Comparison of ENCODE assay signal across 14 cellular contexts in the genomic region with DNA sequence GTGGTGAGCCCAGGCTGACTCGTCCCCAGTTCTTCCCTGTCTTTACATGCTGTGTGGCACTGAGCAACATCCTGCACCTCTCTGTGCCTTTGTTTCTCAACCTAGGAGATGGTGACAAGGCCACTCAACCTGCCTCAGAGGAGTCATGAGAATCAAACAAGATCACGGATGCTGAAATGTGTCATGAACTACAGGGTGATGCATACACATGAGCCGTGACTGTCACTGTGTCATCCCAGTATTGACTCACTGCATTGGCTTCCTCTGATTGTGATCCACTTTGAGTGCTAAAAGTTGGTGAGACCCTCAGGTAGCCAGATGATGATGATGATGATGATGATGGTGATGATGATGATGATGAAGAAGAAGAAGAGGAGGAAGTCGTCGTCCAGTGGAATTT. TPM values are rescaled to one million over a fixed set of nuclear protein-coding genes. Genes with fewer than 3 reads are reported as not detected.
DNase-seq lines count a peak whose midpoint lies in the region; ATAC-seq and TF ChIP-seq lines count a peak whose summit lies in the region.
"Had no signal": no experiment of that assay in that cellular context is flagged by ENCODE, and none has a peak within 500 bp of the region (broad histone marks: within the 10 kb centered on the region; RNA-seq: fewer than 3 reads in every experiment).

No MANE protein-coding gene starts in this region.

- H4K20me1 ChIP-seq in osteoblast (ENCODE audit: insufficient read depth, low read length), result no peaks in the 10 kb centered on the region

- no peak for DNase-seq in CD4-positive, alpha-beta memory T cell
- DNase-seq in activated CD4-positive, alpha-beta memory T cell treated with anti-CD3 and anti-CD28 coated beads, Interleukin-2, amount 10 ng/mL, durations not matched to agents 7 days and 5 days, result peak; percentile 41
- peak in 1 of 9 donors; percentile 24 for DNase-seq in naive thymus-derived CD4-positive, alpha-beta T cell
- no peak for DNase-seq in SIG-M5 (lab: John Stamatoyannopoulos, UW)
- no peak for DNase-seq in osteoblast (ENCODE audit: insufficient read length, low spot score, missing footprints)
- DNase-seq in HEK293T (ENCODE audit: extremely low spot score), result no peak
- DNase-seq in Caco-2, result no peak
- DNase-seq: HCEC 1CT, NCI-H1105 treated with DMSO at 0.1 percent for 48 hours, NCI-H748 treated with DMSO at 0.1 percent for 48 hours, retina had no signal

- H2AFZ ChIP-seq in osteoblast (ENCODE audit: low read length), result no peak overlapping the region

- no peaks in the 10 kb centered on the region for H3K27me3 ChIP-seq in CD4-positive, alpha-beta memory T cell (ENCODE audit: insufficient read depth, low read length)
- no peaks in the 10 kb centered on the region for H3K27me3 ChIP-seq in naive thymus-derived CD4-positive, alpha-beta T cell (ENCODE audit: control insufficient read depth in 2 of 2, insufficient read depth in 2 of 2, low read length in 2 of 2)
- H3K27me3 ChIP-seq in osteoblast (ENCODE audit: insufficient read depth, low read length), result no peaks in the 10 kb centered on the region
- no peaks in the 10 kb centered on the region; the same call in 1 of the 2 replicates for H3K27me3 ChIP-seq in Caco-2 (replicated peaks; ENCODE audit: control insufficient read depth, insufficient read depth, low read length)

- peak overlapping the region in 5 of 8 donors; percentile 17 to 86 (median 71) for H3K4me3 Mint-ChIP-seq in CD4-positive, alpha-beta memory T cell
- peak overlapping the region; percentile 22 for H3K4me3 Mint-ChIP-seq in activated CD4-positive, alpha-beta memory T cell treated with anti-CD3 and anti-CD28 coated beads, Interleukin-2, amount 10 ng/mL, durations not matched to agents 7 days and 5 days
- H3K4me3 Mint-ChIP-seq in naive thymus-derived CD4-positive, alpha-beta T cell, result peak overlapping the region in 2 of 10 donors; percentile 43 to 61
- no peak overlapping the region for H3K4me3 Mint-ChIP-seq in Caco-2 (ENCODE audit: unreplicated experiment)

- peaks cover 16% of the 10 kb centered on the region for H3K4me1 ChIP-seq in CD4-positive, alpha-beta memory T cell (ENCODE audit: insufficient read depth, low read length)
- peaks cover 0 to 19% of the 10 kb centered on the region in 2 donors for H3K4me1 ChIP-seq in naive thymus-derived CD4-positive, alpha-beta T cell (ENCODE audit: control insufficient read depth in 2 of 2, insufficient read depth in 2 of 2, low read length in 2 of 2)
- H3K4me1 ChIP-seq in osteoblast (ENCODE audit: insufficient read depth, low read length) (no peaks in the 10 kb centered on the region), Caco-2 (no peaks in the 10 kb centered on the region)

- intact Hi-C loops in CD4-positive, alpha-beta memory T cell (cut with micrococcal nuclease), result no loop called here
- intact Hi-C loops in naive thymus-derived CD4-positive, alpha-beta T cell (cut with micrococcal nuclease), result no loop called here
- intact Hi-C loops in Caco-2 (cut with micrococcal nuclease; ENCODE audit: unreplicated experiment), result no loop called here

- H3K36me3 ChIP-seq in CD4-positive, alpha-beta memory T cell (ENCODE audit: insufficient read depth, low read length), result no peaks in the 10 kb centered on the region
- H3K36me3 ChIP-seq in naive thymus-derived CD4-positive, alpha-beta T cell (ENCODE audit: control insufficient read depth in 2 of 3, insufficient read depth in 3 of 3, low read length in 3 of 3), result no peaks in the 10 kb centered on the region
- H3K36me3 ChIP-seq in osteoblast (ENCODE audit: insufficient read depth, low read length) (no peaks in the 10 kb centered on the region), Caco-2 (ENCODE audit: control insufficient read depth, insufficient read depth, low read length) (no peaks in the 10 kb centered on the region)

- CTCF ChIA-PET in CD4-positive, alpha-beta memory T cell (lab: Charles Lee; ENCODE audit: partially characterized antibody), result no interaction called here
- CTCF ChIA-PET in activated CD4-positive, alpha-beta memory T cell treated with anti-CD3 and anti-CD28 coated beads, Interleukin-2, amount 10 ng/mL, durations not matched to agents 7 days and 5 days (lab: Charles Lee), result no interaction called here
- CTCF ChIA-PET in naive thymus-derived CD4-positive, alpha-beta T cell (lab: Charles Lee), result no interaction called here
- CTCF ChIA-PET in HEK293T (lab: Yijun Ruan, JAX), result no interaction called here
- CTCF ChIA-PET in Caco-2 (lab: Charles Lee), result no interaction called here

- no peak overlapping the region for H3K27ac ChIP-seq in CD4-positive, alpha-beta memory T cell (ENCODE audit: low read depth, low read length)
- H3K27ac ChIP-seq in naive thymus-derived CD4-positive, alpha-beta T cell (ENCODE audit: low read depth, low read length), result no peak overlapping the region
- H3K27ac ChIP-seq in osteoblast (ENCODE audit: low read depth, low read length), result no peak overlapping the region

- H3K27me3 Mint-ChIP-seq in CD4-positive, alpha-beta memory T cell, result peaks cover 0 to 1% of the 10 kb centered on the region in 2 donors
- peaks cover 16% of the 10 kb centered on the region for H3K27me3 Mint-ChIP-seq in activated CD4-positive, alpha-beta memory T cell treated with anti-CD3 and anti-CD28 coated beads, Interleukin-2, amount 10 ng/mL, durations not matched to agents 7 days and 5 days
- H3K27me3 Mint-ChIP-seq in naive thymus-derived CD4-positive, alpha-beta T cell, result peaks cover 0 to 23% (median 5%) of the 10 kb centered on the region in 5 donors
- H3K27me3 Mint-ChIP-seq in Caco-2 (ENCODE audit: insufficient read depth, unreplicated experiment), result peaks cover 25% of the 10 kb centered on the region

- H3K4me3 ChIP-seq in CD4-positive, alpha-beta memory T cell (ENCODE audit: low read length in 2 of 2), result no peak overlapping the region
- H3K4me3 ChIP-seq in naive thymus-derived CD4-positive, alpha-beta T cell (ENCODE audit: low read length), result no peak overlapping the region
- H3K4me3 ChIP-seq in osteoblast (ENCODE audit: insufficient read depth, low read length), result no peak overlapping the region
- no peak overlapping the region for H3K4me3 ChIP-seq in Caco-2 (ENCODE audit: low read depth, low read length)

- H3K4me2 ChIP-seq in osteoblast (ENCODE audit: insufficient read depth, low read length), result no peak overlapping the region

- no peaks in the 10 kb centered on the region for H3K9me3 ChIP-seq in CD4-positive, alpha-beta memory T cell (ENCODE audit: control insufficient read depth in 1 of 2, low read length in 2 of 2)
- no peaks in the 10 kb centered on the region for H3K9me3 ChIP-seq in naive thymus-derived CD4-positive, alpha-beta T cell (ENCODE audit: control insufficient read depth in 2 of 3, low read length in 3 of 3)
- no peaks in the 10 kb centered on the region for H3K9me3 ChIP-seq in osteoblast (ENCODE audit: low read depth, low read length)
- H3K9me3 ChIP-seq in Caco-2, result no peaks in the 10 kb centered on the region

- POLR2A ChIA-PET in CD4-positive, alpha-beta memory T cell (lab: Charles Lee; ENCODE audit: partially characterized antibody), result no interaction called here
- POLR2A ChIA-PET in activated CD4-positive, alpha-beta memory T cell treated with anti-CD3 and anti-CD28 coated beads, Interleukin-2, amount 10 ng/mL, durations not matched to agents 7 days and 5 days (lab: Charles Lee), result no interaction called here
- POLR2A ChIA-PET in naive thymus-derived CD4-positive, alpha-beta T cell (lab: Charles Lee), result no interaction called here
- POLR2A ChIA-PET in HEK293T (lab: Yijun Ruan, JAX) (no interaction called here), Caco-2 (lab: Charles Lee) (no interaction called here)

- no TSS peak for BruUV-seq in Caco-2 (replicated peaks; lab: Mats Ljungman, UMichigan)

- no peak for TF ChIP-seq CTCF in osteoblast (IDR thresholded peaks at IDR 0.05; ENCODE audit: extremely low read depth, low read depth, low read length)
- TF ChIP-seq CTCF in Caco-2 (IDR thresholded peaks at IDR 0.05; ENCODE audit: insufficient read depth in 1 of 2, low read depth in 1 of 2, low read length in 1 of 2, severe bottlenecking in 1 of 2, unreplicated experiment in 1 of 2), result no peak

- peak overlapping the region in 6 of 7 donors; percentile 20 to 82 (median 72) for H3K27ac Mint-ChIP-seq in CD4-positive, alpha-beta memory T cell
- peak overlapping the region; percentile 67 for H3K27ac Mint-ChIP-seq in activated CD4-positive, alpha-beta memory T cell treated with anti-CD3 and anti-CD28 coated beads, Interleukin-2, amount 10 ng/mL, durations not matched to agents 7 days and 5 days
- H3K27ac Mint-ChIP-seq in naive thymus-derived CD4-positive, alpha-beta T cell, result peak overlapping the region in 1 of 9 donors; percentile 25
- no peak overlapping the region for H3K27ac Mint-ChIP-seq in Caco-2 (ENCODE audit: unreplicated experiment)

- peak; percentile 20 for ATAC-seq in GM19372 (IDR thresholded peaks at IDR 0.05; ENCODE audit: low read depth, unreplicated experiment)
- peak; percentile 76 for ATAC-seq in naive thymus-derived CD4-positive, alpha-beta T cell

- H3K4me1 Mint-ChIP-seq in CD4-positive, alpha-beta memory T cell, result peaks cover 14 to 30% (median 16%) of the 10 kb centered on the region in 4 donors
- peaks cover 24% of the 10 kb centered on the region for H3K4me1 Mint-ChIP-seq in activated CD4-positive, alpha-beta memory T cell treated with anti-CD3 and anti-CD28 coated beads, Interleukin-2, amount 10 ng/mL, durations not matched to agents 7 days and 5 days
- peaks cover 0 to 19% (median 10%) of the 10 kb centered on the region in 7 donors for H3K4me1 Mint-ChIP-seq in naive thymus-derived CD4-positive, alpha-beta T cell
- no peaks in the 10 kb centered on the region for H3K4me1 Mint-ChIP-seq in Caco-2 (ENCODE audit: low read depth, unreplicated experiment)

- no peaks in the 10 kb centered on the region for H3K36me3 Mint-ChIP-seq in CD4-positive, alpha-beta memory T cell
- H3K36me3 Mint-ChIP-seq in activated CD4-positive, alpha-beta memory T cell treated with anti-CD3 and anti-CD28 coated beads, Interleukin-2, amount 10 ng/mL, durations not matched to agents 7 days and 5 days (ENCODE audit: low read depth), result no peaks in the 10 kb centered on the region
- no peaks in the 10 kb centered on the region for H3K36me3 Mint-ChIP-seq in naive thymus-derived CD4-positive, alpha-beta T cell
- no peaks in the 10 kb centered on the region for H3K36me3 Mint-ChIP-seq in Caco-2 (ENCODE audit: insufficient read depth, unreplicated experiment)

- peaks cover 0 to 1% (median 0%) of the 10 kb centered on the region in 8 donors for H3K9me3 Mint-ChIP-seq in CD4-positive, alpha-beta memory T cell
- H3K9me3 Mint-ChIP-seq in activated CD4-positive, alpha-beta memory T cell treated with anti-CD3 and anti-CD28 coated beads, Interleukin-2, amount 10 ng/mL, durations not matched to agents 7 days and 5 days, result no peaks in the 10 kb centered on the region
- H3K9me3 Mint-ChIP-seq in naive thymus-derived CD4-positive, alpha-beta T cell, result peaks cover 0 to 7% (median 0%) of the 10 kb centered on the region in 11 donors
- H3K9me3 Mint-ChIP-seq in Caco-2 (ENCODE audit: unreplicated experiment), result no peaks in the 10 kb centered on the region

- no peaks in the 10 kb centered on the region for H3K79me2 ChIP-seq in osteoblast (ENCODE audit: insufficient read depth, low read length)

RNA-seq across cellular contexts. Expression of gene C10orf71, which starts 11.5 kb away (rescaled TPM):
- total RNA-seq in CD4-positive, alpha-beta memory T cell, result not detected
- polyA plus RNA-seq in CD4-positive, alpha-beta memory T cell, result not detected
- total RNA-seq in activated CD4-positive, alpha-beta memory T cell treated with anti-CD3 and anti-CD28 coated beads, Interleukin-2, amount 10 ng/mL, durations not matched to agents 7 days and 5 days, result not detected
- not detected for total RNA-seq in naive thymus-derived CD4-positive, alpha-beta T cell
- not detected for polyA plus RNA-seq in naive thymus-derived CD4-positive, alpha-beta T cell
- not detected in 2 replicates for total RNA-seq in osteoblast
- total RNA-seq in Caco-2 (2022), result not detected in 2 replicates
- total RNA-seq: glomerular endothelial cell, lung microvascular endothelial cell had no signal
